ENCODE assay signal across 23 cellular contexts in the genomic region with DNA sequence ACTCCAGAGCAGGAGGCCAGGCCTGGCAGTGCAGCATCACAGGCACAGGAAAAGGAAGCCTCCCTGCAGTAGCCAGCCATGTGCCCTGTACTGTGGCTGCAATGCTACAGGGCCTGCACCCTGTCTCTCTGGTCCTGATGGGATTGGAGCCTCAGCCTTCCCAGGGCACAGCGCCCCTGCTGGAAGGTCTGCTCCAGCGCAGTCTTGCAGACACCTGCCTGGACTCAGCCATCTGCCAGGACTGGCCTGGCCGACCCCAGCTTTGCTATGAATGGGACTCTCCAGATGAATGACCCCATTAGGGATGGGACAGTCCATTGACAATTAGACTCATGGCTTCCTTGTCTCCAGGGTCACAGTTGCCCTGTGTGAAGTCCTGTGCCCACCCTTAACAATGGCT.
DNase-seq lines count a peak whose midpoint lies in the region; ATAC-seq, FAIRE-seq and TF ChIP-seq lines count a peak whose summit lies in the region.
"Had no signal": no experiment of that assay in that cellular context is flagged by ENCODE, and none has a peak within 500 bp of the region (broad histone marks: within the 10 kb centered on the region; RNA-seq: fewer than 3 reads in every experiment).

No MANE protein-coding gene starts in this region.

- TF ChIP-seq POLR2A in GM12891 (IDR thresholded peaks at IDR 0.05; ENCODE audit: low read depth, low read length) = no peak

- peak; percentile 43; a peak in 3 of 4 replicates for TF ChIP-seq CTCF in GM23338 (conservative IDR thresholded peaks at IDR 0.05; ENCODE audit: low read depth in 2 of 2)
- TF ChIP-seq CTCF in chondrocyte (IDR thresholded peaks at IDR 0.05) = peak; percentile 26
- TF ChIP-seq CTCF in osteocyte (IDR thresholded peaks at IDR 0.05) = no peak

- H3K4me1 Mint-ChIP-seq in GM23338 = peaks cover 28% of the 10 kb centered on the region
- H3K4me1 Mint-ChIP-seq in chondrocyte (ENCODE audit: low read depth) = peaks cover 9% of the 10 kb centered on the region
- no peaks in the 10 kb centered on the region for H3K4me1 Mint-ChIP-seq in osteocyte (ENCODE audit: unreplicated experiment)

- peaks cover 57% of the 10 kb centered on the region for H3K36me3 Mint-ChIP-seq in GM23338 (ENCODE audit: low read depth)
- peaks cover 2% of the 10 kb centered on the region for H3K36me3 Mint-ChIP-seq in chondrocyte (ENCODE audit: low read depth)
- no peaks in the 10 kb centered on the region for H3K36me3 Mint-ChIP-seq in osteocyte (ENCODE audit: unreplicated experiment)

- H3K4me2 ChIP-seq in GM23338 = no peak overlapping the region

- no peak overlapping the region for H3K27ac ChIP-seq in GM23338 (ENCODE audit: low read depth)
- H3K27ac ChIP-seq: heart right ventricle had no signal

- peaks cover 23% of the 10 kb centered on the region; the same call in 1 of the 2 replicates for H3K36me3 ChIP-seq in GM23338 (ENCODE audit: insufficient read depth)
- H3K36me3 ChIP-seq: HAP-1, heart right ventricle had no signal

- H3K4me3 Mint-ChIP-seq in GM23338 (no peak overlapping the region), chondrocyte (ENCODE audit: unreplicated experiment) (no peak overlapping the region), osteocyte (ENCODE audit: unreplicated experiment) (no peak overlapping the region)
- H3K4me3 Mint-ChIP-seq: naive thymus-derived CD8-positive, alpha-beta T cell had no signal

- DNase-seq in DMS53 (lab: John Stamatoyannopoulos, UW) (peak; percentile 22), DMS53 treated with DMSO at 0.1 percent for 48 hours (lab: John Stamatoyannopoulos, UW; ENCODE audit: unreplicated experiment) (no peak), GM23338 (ENCODE audit: low spot score) (no peak), chondrocyte (ENCODE audit: low spot score) (no peak), osteocyte (ENCODE audit: extremely low spot score, unreplicated experiment) (peak; percentile 82), NCI-H187 (lab: John Stamatoyannopoulos, UW) (no peak), NCI-H510A (lab: John Stamatoyannopoulos, UW) (no peak), GM12891 (ENCODE audit: insufficient read length, low spot score) (no peak)
- DNase-seq: amygdala; effector memory CD4-positive, alpha-beta T cell; heart right ventricle; KG1; mesenchymal stem cell; NCI-H1048; NCI-H2081; NCI-H524; small intestine; stimulated activated CD4-positive, alpha-beta T cell treated with anti-CD3 and anti-CD28 coated beads, Interleukin-4, amount 100 ng/mL, for 24 hours; substantia nigra had no signal

- H3F3A ChIP-seq in GM23338 (replicated peaks; ENCODE audit: low read depth) = peaks cover 3% of the 10 kb centered on the region

- peaks cover 4% of the 10 kb centered on the region for H3K9me2 ChIP-seq in GM23338 (ENCODE audit: insufficient read depth)

- H3K9me3 Mint-ChIP-seq in GM23338 = peaks cover 69% of the 10 kb centered on the region
- peaks cover 18% of the 10 kb centered on the region for H3K9me3 Mint-ChIP-seq in chondrocyte (ENCODE audit: low read depth)
- peaks cover 27% of the 10 kb centered on the region for H3K9me3 Mint-ChIP-seq in osteocyte (ENCODE audit: unreplicated experiment)

- H3K27me3 Mint-ChIP-seq in GM23338 (ENCODE audit: insufficient read depth, low read depth, poor library complexity) = peaks cover 16% of the 10 kb centered on the region
- H3K27me3 Mint-ChIP-seq in chondrocyte (ENCODE audit: low read depth) = peaks cover 8% of the 10 kb centered on the region
- no peaks in the 10 kb centered on the region for H3K27me3 Mint-ChIP-seq in osteocyte (ENCODE audit: unreplicated experiment)

- H3K27me3 ChIP-seq in GM23338 (ENCODE audit: insufficient read depth) = 0 out of 2 replicates have a peak, but pooled peaks cover 12% of the 10 kb centered on the region
- H3K27me3 ChIP-seq: BLaER1 treated with 17β-estradiol and CSF1 and Interleukin-3, amounts not matched to agents 10 nM and 100 nM had no signal

- no peak for FAIRE-seq in GM12891 (lab: Jason Lieb, UNC)
- FAIRE-seq: small intestine had no signal

- no peaks in the 10 kb centered on the region for H4K20me1 ChIP-seq in GM23338 (replicated peaks; ENCODE audit: insufficient read depth)
- H4K20me1 ChIP-seq: BLaER1 treated with 17β-estradiol and CSF1 and Interleukin-3, amounts not matched to agents 10 nM and 100 nM had no signal

- no peak overlapping the region for H3K4me3 ChIP-seq in GM23338
- H3K4me3 ChIP-seq: HAP-1, heart right ventricle had no signal

- no peaks in the 10 kb centered on the region for H3K79me2 ChIP-seq in GM23338 (replicated peaks; ENCODE audit: insufficient read depth)

- H3K27ac Mint-ChIP-seq in GM23338 (no peak overlapping the region), chondrocyte (ENCODE audit: unreplicated experiment) (no peak overlapping the region), osteocyte (ENCODE audit: unreplicated experiment) (no peak overlapping the region)
- H3K27ac Mint-ChIP-seq: naive thymus-derived CD8-positive, alpha-beta T cell had no signal

- no peak overlapping the region for H2AFZ ChIP-seq in GM23338

- H3K4me1 ChIP-seq in GM23338 (ENCODE audit: insufficient read depth) = peaks cover 23% of the 10 kb centered on the region
- H3K4me1 ChIP-seq: HAP-1 had no signal

- ATAC-seq in GM23338 = no peak
- ATAC-seq: activated CD4-positive, CD25-positive, alpha-beta regulatory T cell treated with anti-CD3 and anti-CD28 coated beads, Interleukin-2, amount 50 U/mL, for 24 hours; naive thymus-derived CD8-positive, alpha-beta T cell had no signal

TF ChIP-seq in GM23338, 12 proteins besides CTCF, POLR2A, EP300 and RAD21:
- TF ChIP-seq JUNB (IDR thresholded peaks at IDR 0.05; ENCODE audit: unreplicated experiment) (no peak), STAT1 (IDR thresholded peaks at IDR 0.05; ENCODE audit: unreplicated experiment) (no peak), POLR2AphosphoS5 (IDR thresholded peaks at IDR 0.05; ENCODE audit: low read depth) (no peak)

TF ChIP-seq in GM12891, 5 proteins besides CTCF, POLR2A, EP300 and RAD21:
- TF ChIP-seq POLR2AphosphoS5 (IDR thresholded peaks at IDR 0.05; ENCODE audit: low read depth, low read length) = no peak
- no peak for TF ChIP-seq POU2F2 (IDR thresholded peaks at IDR 0.05; ENCODE audit: low read depth, low read length)
- TF ChIP-seq PAX5 (IDR thresholded peaks at IDR 0.05; ENCODE audit: insufficient read depth, low read length, severe bottlenecking) = no peak
- no peak for TF ChIP-seq SPI1 (IDR thresholded peaks at IDR 0.05; ENCODE audit: low read depth, low read length)

Comparison
In these comparisons a context has a peak if more than half of its experiments do, and no peak if none do; other contexts are left out.
1. DNase-seq: peak in DMS53 (single experiment) and osteocyte (single experiment); none in DMS53 treated with DMSO at 0.1 percent for 48 hours (single experiment), GM23338 (single experiment), chondrocyte (single experiment), NCI-H187 (0 of 2), NCI-H510A (single experiment) and GM12891 (single experiment).